31 cellular contexts compared by ENCODE assay signal in genomic region chr4:31084806-31085416, GRCh38.
A peak's percentile ranks its signal among the peaks of the same experiment; 100 is the strongest.
DNase-seq lines count a peak whose midpoint lies in the region; ATAC-seq, FAIRE-seq and TF ChIP-seq lines count a peak whose summit lies in the region.
"Had no signal": no experiment of that assay in that cellular context is flagged by ENCODE, and none has a peak within 500 bp of the region (broad histone marks: within the 10 kb centered on the region; RNA-seq: fewer than 3 reads in every experiment).

No MANE protein-coding gene starts in this region.

- no peaks in the 10 kb centered on the region for H3K27me3 Mint-ChIP-seq in activated CD4-positive, alpha-beta T cell treated with anti-CD3 and anti-CD28 coated beads for 36 hours
- H3K27me3 Mint-ChIP-seq: activated CD4-positive, alpha-beta memory T cell treated with anti-CD3 and anti-CD28 coated beads, Interleukin-2, amount 10 ng/mL, durations not matched to agents 7 days and 5 days; brain; naive thymus-derived CD4-positive, alpha-beta T cell had no signal

- CTCF ChIA-PET in activated CD4-positive, alpha-beta T cell treated with anti-CD3 and anti-CD28 coated beads for 36 hours (lab: Charles Lee), result no interaction called here

- ATAC-seq in left ventricle myocardium superior (no peak), HG02870 (IDR thresholded peaks at IDR 0.05; ENCODE audit: unreplicated experiment) (no peak)
- ATAC-seq in activated CD4-positive, alpha-beta T cell treated with anti-CD3 and anti-CD28 coated beads for 36 hours, result no peak
- ATAC-seq: activated CD4-positive, CD25-positive, alpha-beta regulatory T cell treated with anti-CD3 and anti-CD28 coated beads, Interleukin-2, amount 50 U/mL, for 24 hours; HepG2; naive thymus-derived CD4-positive, alpha-beta T cell had no signal

- H3K27ac ChIP-seq in coronary artery, result peak overlapping the region; percentile 53 to 70
- H3K27ac ChIP-seq: BLaER1, esophagus squamous epithelium, skin epidermis had no signal

- POLR2A ChIA-PET in activated CD4-positive, alpha-beta T cell treated with anti-CD3 and anti-CD28 coated beads for 36 hours (lab: Charles Lee), result no interaction called here

- intact Hi-C loops in left ventricle myocardium superior (cut with micrococcal nuclease), result no loop called here
- intact Hi-C loops in cardiac septum (cut with DNase I), result loop anchor here (5.0 kb wide), 1 partner anchor 363 kb away; the partner anchor contains the start of gene PCDH7
- intact Hi-C loops in activated CD4-positive, alpha-beta T cell treated with anti-CD3 and anti-CD28 coated beads for 36 hours (cut with DNase I, micrococcal nuclease), result no loop called here

- no peak for TF ChIP-seq CTCF in coronary artery (IDR thresholded peaks at IDR 0.05)

- H3K9me3 Mint-ChIP-seq in activated CD4-positive, alpha-beta T cell treated with anti-CD3 and anti-CD28 coated beads for 36 hours (ENCODE audit: low read depth), result no peaks in the 10 kb centered on the region
- H3K9me3 Mint-ChIP-seq: activated CD4-positive, alpha-beta memory T cell treated with anti-CD3 and anti-CD28 coated beads, Interleukin-2, amount 10 ng/mL, durations not matched to agents 7 days and 5 days had no signal

- no peak overlapping the region for H3K4me3 Mint-ChIP-seq in activated CD4-positive, alpha-beta T cell treated with anti-CD3 and anti-CD28 coated beads for 36 hours
- H3K4me3 Mint-ChIP-seq: activated CD4-positive, alpha-beta memory T cell treated with anti-CD3 and anti-CD28 coated beads, Interleukin-2, amount 10 ng/mL, durations not matched to agents 7 days and 5 days; brain; naive thymus-derived CD4-positive, alpha-beta T cell had no signal

- no peak overlapping the region for H3K27ac Mint-ChIP-seq in activated CD4-positive, alpha-beta T cell treated with anti-CD3 and anti-CD28 coated beads for 36 hours
- H3K27ac Mint-ChIP-seq: activated CD4-positive, alpha-beta memory T cell treated with anti-CD3 and anti-CD28 coated beads, Interleukin-2, amount 10 ng/mL, durations not matched to agents 7 days and 5 days; naive thymus-derived CD4-positive, alpha-beta T cell had no signal

- H3K36me3 Mint-ChIP-seq in activated CD4-positive, alpha-beta T cell treated with anti-CD3 and anti-CD28 coated beads for 36 hours (ENCODE audit: low read depth), result no peaks in the 10 kb centered on the region
- H3K36me3 Mint-ChIP-seq: brain; naive thymus-derived CD4-positive, alpha-beta T cell had no signal

- FAIRE-seq in urothelium cell line (lab: Jason Lieb, UNC), result no peak
- FAIRE-seq: colon, GM12891, HepG2 had no signal

- H3K4me3 ChIP-seq in coronary artery, result no peak overlapping the region
- H3K4me3 ChIP-seq: BLaER1, esophagus squamous epithelium, skin epidermis had no signal

- no peaks in the 10 kb centered on the region for H3K4me1 Mint-ChIP-seq in activated CD4-positive, alpha-beta T cell treated with anti-CD3 and anti-CD28 coated beads for 36 hours
- H3K4me1 Mint-ChIP-seq: activated CD4-positive, alpha-beta memory T cell treated with anti-CD3 and anti-CD28 coated beads, Interleukin-2, amount 10 ng/mL, durations not matched to agents 7 days and 5 days; naive thymus-derived CD4-positive, alpha-beta T cell had no signal

- DNase-seq in left ventricle myocardium superior, result peak; percentile 14
- DNase-seq in cardiac septum (ENCODE audit: low spot score), result no peak
- no peak for DNase-seq in coronary artery (ENCODE audit: low spot score)
- DNase-seq in kidney tubule cell (ENCODE audit: low spot score), result peak; percentile 11
- DNase-seq in urothelium cell line (ENCODE audit: low spot score), result no peak
- DNase-seq in GDM1 (lab: John Stamatoyannopoulos, UW), result no peak
- DNase-seq in activated CD4-positive, alpha-beta T cell treated with anti-CD3 and anti-CD28 coated beads for 36 hours, result no peak
- DNase-seq: ACHN; activated CD4-positive, alpha-beta memory T cell treated with anti-CD3 and anti-CD28 coated beads, Interleukin-2, amount 10 ng/mL, durations not matched to agents 7 days and 5 days; activated effector memory CD4-positive, alpha-beta T cell treated with anti-CD3 and anti-CD28 coated beads, Interleukin-2, amount 50 U/mL, for 16 hours; COR-L47; DMS79 treated with DMSO at 0.1 percent for 48 hours; effector memory CD4-positive, alpha-beta T cell; esophagus squamous epithelium; HCEC 1CT; naive thymus-derived CD4-positive, alpha-beta T cell; NCI-H1092; NCI-H2029; OCI-M1; Right ventricle myocardium superior; stimulated activated CD4-positive, alpha-beta T cell treated with anti-CD3 and anti-CD28 coated beads, Interleukin-2, amount 100 ng/mL, for 24 hours; substantia nigra; SW 1271 had no signal

Comparison
In these comparisons a context has a peak if more than half of its experiments do, and no peak if none do; other contexts are left out.
1. DNase-seq: peak in left ventricle myocardium superior (single experiment) and kidney tubule cell (single experiment); none in cardiac septum (single experiment), coronary artery (single experiment), urothelium cell line (single experiment), GDM1 (single experiment) and activated CD4-positive, alpha-beta T cell treated with anti-CD3 and anti-CD28 coated beads for 36 hours (single experiment).